Comparison of ENCODE assay signal across 27 cellular contexts in the genomic region with DNA sequence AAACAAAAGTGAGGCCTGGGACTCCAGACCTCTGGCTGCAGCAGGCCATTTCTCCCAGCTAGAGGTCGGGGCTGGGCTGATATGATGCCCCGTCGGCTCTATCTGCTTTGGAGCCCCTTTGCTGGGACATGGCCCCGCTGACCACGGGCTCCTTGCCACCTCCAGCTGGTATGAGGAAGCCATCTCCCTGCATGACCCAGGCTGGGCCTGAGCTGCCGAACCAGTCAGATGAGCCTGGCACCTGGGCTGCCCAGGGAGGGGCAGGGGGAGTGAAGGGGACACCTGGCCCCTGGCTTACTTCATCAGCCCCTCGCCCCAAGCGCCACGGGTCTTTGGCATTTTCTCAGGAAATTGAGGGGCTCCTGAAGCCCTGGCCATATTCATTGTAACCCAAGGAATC. TPM values are rescaled to one million over a fixed set of nuclear protein-coding genes. Genes with fewer than 3 reads are reported as not detected.
DNase-seq lines count a peak whose midpoint lies in the region; ATAC-seq and TF ChIP-seq lines count a peak whose summit lies in the region.
"Had no signal": no experiment of that assay in that cellular context is flagged by ENCODE, and none has a peak within 500 bp of the region (broad histone marks: within the 10 kb centered on the region; RNA-seq: fewer than 3 reads in every experiment).

No MANE protein-coding gene starts in this region.

- H2BK12ac ChIP-seq in trophoblast cell (ENCODE audit: low read length): no peak overlapping the region

- no peak overlapping the region for H3K9ac ChIP-seq in trophoblast cell (ENCODE audit: low read length)

- no peak overlapping the region for H2BK5ac ChIP-seq in trophoblast cell (ENCODE audit: low read depth, low read length, poor library complexity)

- H2AK5ac ChIP-seq in trophoblast cell (ENCODE audit: low read length): no peak overlapping the region

- no peak overlapping the region for H3K4me2 ChIP-seq in trophoblast cell (ENCODE audit: low read length)
- H3K4me2 ChIP-seq: BLaER1 treated with 17β-estradiol and CSF1 and Interleukin-3, amounts not matched to agents 10 nM and 100 nM had no signal

- POLR2A ChIA-PET in activated CD8-positive, alpha-beta T cell treated with anti-CD3 and anti-CD28 coated beads for 36 hours (lab: Charles Lee): no interaction called here

- H3K27me3 ChIP-seq in H7 (ENCODE audit: control insufficient read depth, insufficient read depth, low read length) (no peaks in the 10 kb centered on the region), trophoblast cell (ENCODE audit: insufficient read depth, low read length) (no peaks in the 10 kb centered on the region)
- H3K27me3 ChIP-seq: BLaER1 treated with 17β-estradiol and CSF1 and Interleukin-3, amounts not matched to agents 10 nM and 100 nM; neutrophil; sigmoid colon had no signal

- H3K4ac ChIP-seq in trophoblast cell (ENCODE audit: low read depth, low read length): no peak overlapping the region

- no peak overlapping the region for H3K23ac ChIP-seq in trophoblast cell (ENCODE audit: low read length)

- intact Hi-C loops in left colon (cut with DNase I, micrococcal nuclease): no loop called here
- intact Hi-C loops in activated CD8-positive, alpha-beta T cell treated with anti-CD3 and anti-CD28 coated beads for 36 hours (cut with micrococcal nuclease): no loop called here

- H3K27ac ChIP-seq in VCaP (peak overlapping the region; percentile 26; the same call in 1 of the 2 replicates), trophoblast cell (ENCODE audit: low read depth, low read length) (no peak overlapping the region)
- H3K27ac ChIP-seq: HL-60, neutrophil, sigmoid colon had no signal

- no peak for TF ChIP-seq CTCF in VCaP (conservative IDR thresholded peaks at IDR 0.05)
- no peak for TF ChIP-seq CTCF in activated CD8-positive, alpha-beta T cell treated with anti-CD3 and anti-CD28 coated beads for 36 hours (IDR thresholded peaks at IDR 0.05)

- H3K4me3 Mint-ChIP-seq in activated CD8-positive, alpha-beta T cell treated with anti-CD3 and anti-CD28 coated beads for 36 hours: no peak overlapping the region
- H3K4me3 Mint-ChIP-seq: activated CD4-positive, alpha-beta T cell treated with anti-CD3 and anti-CD28 coated beads for 36 hours; activated T-cell treated with anti-CD3 and anti-CD28 coated beads, Interleukin-2, amount 50 U/mL, for 24 hours; stimulated activated effector memory CD8-positive, alpha-beta T cell treated with anti-CD3 and anti-CD28 coated beads, Interleukin-12 subunit alpha, Interleukin-12 subunit beta, amount 100 ng/mL, for 72 hours had no signal

- H3K79me1 ChIP-seq in trophoblast cell (ENCODE audit: low read length): no peaks in the 10 kb centered on the region

- CTCF ChIA-PET in activated CD8-positive, alpha-beta T cell treated with anti-CD3 and anti-CD28 coated beads for 36 hours (lab: Charles Lee): interaction anchor here (1.2 kb wide), 1 partner anchor 15 kb away, joined by 3 read pairs; no protein-coding TSS in a partner anchor

- H4K12ac ChIP-seq in trophoblast cell (ENCODE audit: low read depth, low read length): no peak overlapping the region

- no CpG with 5 or more reads among the region's 9 CpGs for whole genome bisulfite sequencing in trophoblast cell (ENCODE audit: extremely low coverage, insufficient coverage, insufficient read length)

- peak overlapping the region; percentile 17 for H4K91ac ChIP-seq in trophoblast cell (ENCODE audit: low read depth, low read length)

- H3K79me2 ChIP-seq in trophoblast cell (ENCODE audit: control insufficient read depth, insufficient read depth, low read length, poor library complexity): no peaks in the 10 kb centered on the region

- peak; percentile 59 for ATAC-seq in left colon
- no peak for ATAC-seq in activated CD8-positive, alpha-beta T cell treated with anti-CD3 and anti-CD28 coated beads for 36 hours
- ATAC-seq: activated CD4-positive, alpha-beta T cell treated with anti-CD3 and anti-CD28 coated beads for 36 hours; stimulated activated effector memory CD8-positive, alpha-beta T cell treated with anti-CD3 and anti-CD28 coated beads, Interleukin-12 subunit alpha, Interleukin-12 subunit beta, amount 100 ng/mL, for 72 hours had no signal

- no peak overlapping the region for H3K14ac ChIP-seq in trophoblast cell (ENCODE audit: low read length)

- H3K4me3 ChIP-seq in H7 (ENCODE audit: insufficient read depth, low read depth, low read length): no peak overlapping the region
- H3K4me3 ChIP-seq in trophoblast cell (ENCODE audit: low read depth, low read length): no peak overlapping the region
- H3K4me3 ChIP-seq: BLaER1 treated with 17β-estradiol and CSF1 and Interleukin-3, amounts not matched to agents 10 nM and 100 nM; sigmoid colon had no signal

- no peak overlapping the region for H3K27ac Mint-ChIP-seq in activated CD8-positive, alpha-beta T cell treated with anti-CD3 and anti-CD28 coated beads for 36 hours
- H3K27ac Mint-ChIP-seq: activated CD4-positive, alpha-beta T cell treated with anti-CD3 and anti-CD28 coated beads for 36 hours; activated T-cell treated with anti-CD3 and anti-CD28 coated beads, Interleukin-2, amount 50 U/mL, for 24 hours; progenitor cell of endocrine pancreas; stimulated activated effector memory CD8-positive, alpha-beta T cell treated with anti-CD3 and anti-CD28 coated beads, Interleukin-12 subunit alpha, Interleukin-12 subunit beta, amount 100 ng/mL, for 72 hours had no signal

- H3K27me3 Mint-ChIP-seq in activated CD8-positive, alpha-beta T cell treated with anti-CD3 and anti-CD28 coated beads for 36 hours: no peaks in the 10 kb centered on the region
- H3K27me3 Mint-ChIP-seq: activated CD4-positive, alpha-beta T cell treated with anti-CD3 and anti-CD28 coated beads for 36 hours; activated T-cell treated with anti-CD3 and anti-CD28 coated beads, Interleukin-2, amount 50 U/mL, for 24 hours; progenitor cell of endocrine pancreas had no signal

- no peaks in the 10 kb centered on the region for H3K4me1 Mint-ChIP-seq in activated CD8-positive, alpha-beta T cell treated with anti-CD3 and anti-CD28 coated beads for 36 hours (ENCODE audit: low read depth)
- H3K4me1 Mint-ChIP-seq: activated CD4-positive, alpha-beta T cell treated with anti-CD3 and anti-CD28 coated beads for 36 hours had no signal

- peak overlapping the region; percentile 40 for H2AFZ ChIP-seq in trophoblast cell (ENCODE audit: insufficient read depth, low read length, poor library complexity)

- H3K9me3 Mint-ChIP-seq in activated CD8-positive, alpha-beta T cell treated with anti-CD3 and anti-CD28 coated beads for 36 hours: no peaks in the 10 kb centered on the region
- H3K9me3 Mint-ChIP-seq: activated T-cell treated with anti-CD3 and anti-CD28 coated beads, Interleukin-2, amount 50 U/mL, for 24 hours; stimulated activated effector memory CD8-positive, alpha-beta T cell treated with anti-CD3 and anti-CD28 coated beads, Interleukin-12 subunit alpha, Interleukin-12 subunit beta, amount 100 ng/mL, for 72 hours had no signal

- peaks cover 5% of the 10 kb centered on the region for H3K36me3 ChIP-seq in H7 (replicated peaks; ENCODE audit: control insufficient read depth, insufficient read depth, low read length)
- H3K36me3 ChIP-seq in trophoblast cell (ENCODE audit: control insufficient read depth in 1 of 2, insufficient read depth in 2 of 2, low read length in 2 of 2): peaks cover 15 to 18% of the 10 kb centered on the region in 2 experiments

- no peak overlapping the region for H4K8ac ChIP-seq in trophoblast cell (ENCODE audit: low read depth, low read length)

- H2BK120ac ChIP-seq in trophoblast cell (ENCODE audit: insufficient read depth, low read length, poor library complexity): no peak overlapping the region

- DNase-seq in H7: peak; percentile 35
- DNase-seq in left colon: no peak
- no peak for DNase-seq in trophoblast cell
- DNase-seq in NCI-H1436 treated with DMSO at 0.1 percent for 48 hours (lab: John Stamatoyannopoulos, UW): no peak
- DNase-seq in T-helper 9 cell: no peak
- DNase-seq in activated CD8-positive, alpha-beta T cell treated with anti-CD3 and anti-CD28 coated beads for 36 hours: no peak
- DNase-seq in NCI-H69 (lab: John Stamatoyannopoulos, UW): no peak
- DNase-seq: activated CD4-positive, alpha-beta T cell treated with anti-CD3 and anti-CD28 coated beads for 36 hours; activated gamma-delta T cell treated with Interleukin-2 at 50 U/mL for 16 hours; activated T-cell treated with anti-CD3 and anti-CD28 coated beads, Interleukin-2, amount 50 U/mL, for 24 hours; Caco-2; DMS79 treated with DMSO at 0.1 percent for 48 hours; glutamatergic neuron; islet precursor cell; NCI-H1105 treated with DMSO at 0.1 percent for 48 hours; NCI-H2029 treated with DMSO at 0.1 percent for 48 hours; NCI-H226; NCI-H748 treated with DMSO at 0.1 percent for 48 hours; sigmoid colon; stimulated activated CD4-positive, alpha-beta T cell treated with anti-CD3 and anti-CD28 coated beads, Interleukin-4, amount 100 ng/mL, for 24 hours; substantia nigra had no signal

- no peak overlapping the region for H3K18ac ChIP-seq in trophoblast cell (ENCODE audit: low read length)

- H3K9me3 ChIP-seq in trophoblast cell (ENCODE audit: insufficient read depth, low read depth, low read length): no peaks in the 10 kb centered on the region
- H3K9me3 ChIP-seq: BLaER1 treated with 17β-estradiol and CSF1 and Interleukin-3, amounts not matched to agents 10 nM and 100 nM; Caco-2; neutrophil; sigmoid colon had no signal

- no peaks in the 10 kb centered on the region for H3K4me1 ChIP-seq in trophoblast cell (ENCODE audit: control insufficient read depth in 1 of 2, insufficient read depth in 2 of 2, low read length in 2 of 2)

- H3K36me3 Mint-ChIP-seq in activated CD8-positive, alpha-beta T cell treated with anti-CD3 and anti-CD28 coated beads for 36 hours (ENCODE audit: low read depth): peaks cover 7% of the 10 kb centered on the region
- H3K36me3 Mint-ChIP-seq: stimulated activated effector memory CD8-positive, alpha-beta T cell treated with anti-CD3 and anti-CD28 coated beads, Interleukin-12 subunit alpha, Interleukin-12 subunit beta, amount 100 ng/mL, for 72 hours had no signal

RNA-seq across cellular contexts. Expression of a gene that starts 7.8 kb away (rescaled TPM):
- 18.3 and 21.5 TPM in 2 replicates for total RNA-seq in H7 (2014; rRNA removed; shearing (Covaris generic))
- 1 to 10 TPM; 3.0 TPM for total RNA-seq in left colon
- polyA plus RNA-seq in trophoblast cell (2013): 13.1 and 14.3 TPM in 2 replicates
- 1 to 10 TPM; 6.6 to 6.8 TPM for total RNA-seq in activated CD8-positive, alpha-beta T cell treated with anti-CD3 and anti-CD28 coated beads for 36 hours

RNA-seq across cellular contexts. Expression of a gene that starts 28.8 kb away (rescaled TPM):
- 91.5 and 120 TPM in 2 replicates for total RNA-seq in H7 (2014; rRNA removed; shearing (Covaris generic))
- total RNA-seq in left colon: 10 to 100 TPM; 44.9 to 46.7 TPM
- polyA plus RNA-seq in trophoblast cell (2013): 270 and 271 TPM in 2 replicates
- 100 to 1,000 TPM; 120 to 128 TPM for total RNA-seq in activated CD8-positive, alpha-beta T cell treated with anti-CD3 and anti-CD28 coated beads for 36 hours

RNA-seq across cellular contexts. Expression of a gene that starts 38.7 kb away (rescaled TPM):
- 51.3 and 54.9 TPM in 2 replicates for total RNA-seq in H7 (2014; rRNA removed; shearing (Covaris generic))
- total RNA-seq in left colon: 10 to 100 TPM; 31.3 to 31.8 TPM
- polyA plus RNA-seq in trophoblast cell (2013): 24.5 and 25.8 TPM in 2 replicates
- total RNA-seq in activated CD8-positive, alpha-beta T cell treated with anti-CD3 and anti-CD28 coated beads for 36 hours: 10 to 100 TPM; 37.1 to 40.8 TPM
